23 cellular contexts compared by ENCODE assay signal in genomic region chr14:80077262-80077661, GRCh38.
DNase-seq lines count a peak whose midpoint lies in the region; ATAC-seq and TF ChIP-seq lines count a peak whose summit lies in the region.
"Had no signal": no experiment of that assay in that cellular context is flagged by ENCODE, and none has a peak within 500 bp of the region (broad histone marks: within the 10 kb centered on the region; RNA-seq: fewer than 3 reads in every experiment).

No MANE protein-coding gene starts in this region.

- BruUV-seq in A673 (replicated peaks; lab: Mats Ljungman, UMichigan): no TSS peak

- H3K27me3 ChIP-seq in adipocyte (replicated peaks; ENCODE audit: control insufficient read depth, insufficient read depth, low read length) (no peaks in the 10 kb centered on the region), A673 (replicated peaks; ENCODE audit: insufficient read depth, low read depth, low read length, poor library complexity) (no peaks in the 10 kb centered on the region)

- H3K27ac Mint-ChIP-seq in mesothelial cell of epicardium: no peak overlapping the region
- H3K27ac Mint-ChIP-seq: CD14-positive monocyte, GM23338 had no signal

- H3K36me3 ChIP-seq in adipocyte (ENCODE audit: control insufficient read depth, insufficient read depth, low read length, severe bottlenecking) (no peaks in the 10 kb centered on the region), A673 (ENCODE audit: insufficient read depth, low read length, poor library complexity, severe bottlenecking) (no peaks in the 10 kb centered on the region)
- H3K36me3 ChIP-seq: HAP-1 had no signal

- no peak for ATAC-seq in GM18867 (IDR thresholded peaks at IDR 0.05; ENCODE audit: unreplicated experiment)
- ATAC-seq: GM23338 had no signal

- H3K9me3 ChIP-seq in adipocyte (ENCODE audit: control insufficient read depth, low read length): peaks cover 11% of the 10 kb centered on the region
- H3K9me3 ChIP-seq in A673 (ENCODE audit: low read depth, low read length, poor library complexity, severe bottlenecking): peaks cover 3% of the 10 kb centered on the region
- H3K9me3 ChIP-seq: HAP-1 had no signal

- CTCF ChIA-PET in A673 (lab: Charles Lee): no interaction called here

- intact Hi-C loops in A673 (cut with micrococcal nuclease; ENCODE audit: unreplicated experiment): no loop called here

- no peaks in the 10 kb centered on the region for H3K4me1 Mint-ChIP-seq in mesothelial cell of epicardium
- H3K4me1 Mint-ChIP-seq: CD14-positive monocyte, GM23338 had no signal

- H3K4me3 Mint-ChIP-seq in mesothelial cell of epicardium: no peak overlapping the region
- H3K4me3 Mint-ChIP-seq: CD14-positive monocyte, GM23338 had no signal

- H3K27ac ChIP-seq in A673 (ENCODE audit: low read depth, low read length, poor library complexity, severe bottlenecking): no peak overlapping the region
- H3K27ac ChIP-seq: RWPE1, SK-N-MC had no signal

- TF ChIP-seq CTCF in fibroblast of mammary gland (conservative IDR thresholded peaks at IDR 0.05; ENCODE audit: control insufficient read depth, insufficient read depth, low read depth, low read length) (no peak), mesothelial cell of epicardium (IDR thresholded peaks at IDR 0.05; ENCODE audit: unreplicated experiment) (no peak), A673 (conservative IDR thresholded peaks at IDR 0.05; ENCODE audit: low read depth, low read length) (no peak)

- no peaks in the 10 kb centered on the region for H3K27me3 Mint-ChIP-seq in mesothelial cell of epicardium (ENCODE audit: low read depth)

- H3K9me3 Mint-ChIP-seq in mesothelial cell of epicardium: peaks cover 35% of the 10 kb centered on the region

- H3K9ac ChIP-seq in adipocyte (ENCODE audit: low read length): no peak overlapping the region

- POLR2A ChIA-PET in A673 (lab: Charles Lee; ENCODE audit: low non-redundant PET): no interaction called here

- H3K4me1 ChIP-seq in adipocyte (ENCODE audit: control insufficient read depth, insufficient read depth, low read length): no peaks in the 10 kb centered on the region
- H3K4me1 ChIP-seq in A673 (ENCODE audit: insufficient read depth, low read length, poor library complexity, severe bottlenecking): no peaks in the 10 kb centered on the region
- H3K4me1 ChIP-seq: HAP-1 had no signal

- DNase-seq in EL: peak; percentile 53
- peak; percentile 47 for DNase-seq in adipocyte (ENCODE audit: low read depth)
- peak; percentile 24 for DNase-seq in fibroblast of mammary gland (ENCODE audit: low read depth)
- no peak for DNase-seq in nucleus accumbens (lab: John Stamatoyannopoulos, UW)
- DNase-seq in mesothelial cell of epicardium (ENCODE audit: low spot score in 2 of 2, unreplicated experiment in 2 of 2): no peak
- no peak for DNase-seq in A673 (ENCODE audit: low spot score)
- DNase-seq: AML-193; KG1; NCI-H1092; NCI-H1436 treated with DMSO at 0.1 percent for 48 hours; NCI-H1930; NCI-H2227 treated with DMSO at 0.1 percent for 48 hours; NCI-H524; NCI-H774; NK-92 treated with Interleukin-12 subunit alpha and Interleukin-12 subunit beta, amount 100 ng/mL, for 24 hours; SHP77 treated with DMSO at 0.1 percent for 48 hours; SW 1271 had no signal

- H3K4me3 ChIP-seq in adipocyte (ENCODE audit: low read length) (no peak overlapping the region), fibroblast of mammary gland (ENCODE audit: control insufficient read depth, low read depth, low read length) (no peak overlapping the region), A673 (ENCODE audit: low read depth, low read length, poor library complexity, severe bottlenecking) (no peak overlapping the region)
- H3K4me3 ChIP-seq: GM23338, HAP-1, SK-N-MC had no signal

- peaks cover 2% of the 10 kb centered on the region for H3K36me3 Mint-ChIP-seq in mesothelial cell of epicardium
- H3K36me3 Mint-ChIP-seq: CD14-positive monocyte had no signal

Comparison
In these comparisons a context has a peak if more than half of its experiments do, and no peak if none do; other contexts are left out.
1. DNase-seq: peak in EL (single experiment), adipocyte (single experiment) and fibroblast of mammary gland (single experiment); none in nucleus accumbens (0 of 56), mesothelial cell of epicardium (0 of 2) and A673 (single experiment).